ENCODE assay signal across 27 cellular contexts in the genomic region with DNA sequence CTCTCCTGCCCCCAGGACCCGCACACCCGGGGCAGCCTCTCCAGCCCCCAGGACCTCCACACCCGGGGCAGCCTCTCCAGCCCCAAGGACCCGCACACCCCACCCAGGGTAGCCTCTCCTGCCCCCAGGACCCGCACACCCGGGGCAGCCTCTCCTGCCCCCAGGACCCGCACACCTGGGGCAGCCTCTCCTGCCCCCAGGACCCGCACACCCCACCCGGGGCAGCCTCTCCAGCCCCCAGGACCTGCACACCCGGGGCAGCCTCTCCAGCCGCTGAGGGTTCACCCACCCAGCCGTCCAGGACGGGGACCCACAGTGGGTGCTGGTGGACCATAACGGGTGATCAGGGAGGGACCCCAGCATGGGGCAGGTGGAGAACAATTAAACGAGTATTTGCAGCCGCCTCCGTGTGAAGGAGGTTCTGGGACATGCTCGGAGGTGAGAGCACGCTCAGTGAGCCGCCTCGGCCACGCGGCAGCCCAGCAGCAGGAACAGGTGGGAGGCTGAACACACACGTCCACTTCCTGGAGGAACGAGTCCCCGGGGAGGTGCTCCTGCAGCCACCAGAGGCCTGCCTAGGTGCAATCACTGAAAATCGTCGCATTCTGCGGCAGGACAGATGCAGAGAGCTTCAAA.
DNase-seq lines count a peak whose midpoint lies in the region; ATAC-seq and TF ChIP-seq lines count a peak whose summit lies in the region.
"Had no signal": no experiment of that assay in that cellular context is flagged by ENCODE, and none has a peak within 500 bp of the region (broad histone marks: within the 10 kb centered on the region; RNA-seq: fewer than 3 reads in every experiment).

No MANE protein-coding gene starts in this region.

- no peak overlapping the region for H3K27ac Mint-ChIP-seq in CD14-positive monocyte
- no peak overlapping the region for H3K27ac Mint-ChIP-seq in WTC11
- H3K27ac Mint-ChIP-seq: type B pancreatic cell had no signal

- no peak overlapping the region for H3K18ac ChIP-seq in mesenchymal stem cell (ENCODE audit: low read depth in 1 of 2, low read length in 2 of 2)

- no peaks in the 10 kb centered on the region for H3K4me1 Mint-ChIP-seq in CD14-positive monocyte
- no peaks in the 10 kb centered on the region for H3K4me1 Mint-ChIP-seq in WTC11

- H3K36me3 ChIP-seq in mesenchymal stem cell (ENCODE audit: control insufficient read depth in 1 of 2, insufficient read depth in 2 of 2, low read depth in 1 of 2, low read length in 2 of 2) (peaks cover 0 to 6% of the 10 kb centered on the region in 2 experiments), colonic mucosa (no peaks in the 10 kb centered on the region)
- H3K36me3 ChIP-seq: HAP-1 had no signal

- no peak overlapping the region for H2BK120ac ChIP-seq in mesenchymal stem cell (ENCODE audit: low read depth, low read length)

- H3K27me3 ChIP-seq in mesenchymal stem cell (ENCODE audit: control insufficient read depth in 1 of 2, insufficient read depth in 1 of 2, low read length in 2 of 2) (peaks cover 21 to 44% of the 10 kb centered on the region in 2 experiments), colonic mucosa (no peaks in the 10 kb centered on the region)

- H3K27me3 Mint-ChIP-seq in CD14-positive monocyte (ENCODE audit: low read depth in 3 of 3), result peaks cover 0 to 2% (median 0%) of the 10 kb centered on the region in 3 donors
- no peaks in the 10 kb centered on the region; the same call in 1 of the 2 replicates for H3K27me3 Mint-ChIP-seq in WTC11 (ENCODE audit: low read depth)

- no peak overlapping the region for H2BK12ac ChIP-seq in mesenchymal stem cell (ENCODE audit: low read length in 2 of 2)

- no peak overlapping the region for H4K8ac ChIP-seq in mesenchymal stem cell (ENCODE audit: low read length)

- DNase-seq in activated CD8-positive, alpha-beta memory T cell treated with anti-CD3 and anti-CD28 coated beads, Interleukin-2, amount 50 U/mL, for 4 hours, result peak; percentile 6
- no peak for DNase-seq in activated CD8-positive, alpha-beta memory T cell treated with anti-CD3 and anti-CD28 coated beads, Interleukin-2, amount 50 U/mL, for 48 hours
- DNase-seq in CD14-positive monocyte (ENCODE audit: low spot score) (peak; percentile 43), WTC11 (ENCODE audit: low spot score) (peak; percentile 3), mesenchymal stem cell (no peak), colonic mucosa (no peak), SHP77 treated with DMSO at 0.1 percent for 48 hours (lab: John Stamatoyannopoulos, UW) (no peak)
- DNase-seq: activated CD4-positive, alpha-beta T cell treated with anti-CD3 and anti-CD28 coated beads for 48 hours; activated T-cell treated with anti-CD3 and anti-CD28 coated beads, Interleukin-2, amount 50 U/mL, for 48 hours; amniotic stem cell; DMS79 treated with DMSO at 0.1 percent for 48 hours; foreskin melanocyte; GF-D8; NCI-H1105; NCI-H187 treated with DMSO at 0.1 percent for 48 hours; NCI-H2227 treated with DMSO at 0.1 percent for 48 hours; NCI-H526 treated with DMSO at 0.1 percent for 48 hours; occipital lobe; small intestine; stimulated activated CD4-positive, alpha-beta T cell treated with anti-CD3 and anti-CD28 coated beads, Interleukin-1b, Interleukin-23, amount 100 ng/mL, for 48 hours; stimulated activated CD8-positive, alpha-beta memory T cell treated with anti-CD3 and anti-CD28 coated beads, Interleukin-4, amount 100 ng/mL, for 48 hours had no signal

- H3K4me2 ChIP-seq in mesenchymal stem cell (ENCODE audit: low read length, poor library complexity, severe bottlenecking), result peak overlapping the region; percentile 22

- no peaks in the 10 kb centered on the region for H3K9me3 ChIP-seq in mesenchymal stem cell (ENCODE audit: control insufficient read depth, low read length)
- no peaks in the 10 kb centered on the region for H3K9me3 ChIP-seq in colonic mucosa
- H3K9me3 ChIP-seq: HAP-1 had no signal

- peaks cover 0 to 16% (median 2%) of the 10 kb centered on the region in 7 donors for H3K9me3 Mint-ChIP-seq in CD14-positive monocyte
- peaks cover 5% of the 10 kb centered on the region; the same call in 1 of the 2 replicates for H3K9me3 Mint-ChIP-seq in WTC11
- H3K9me3 Mint-ChIP-seq: type B pancreatic cell had no signal

- no peak overlapping the region for H3K9ac ChIP-seq in mesenchymal stem cell (ENCODE audit: low read length)
- no peak overlapping the region for H3K9ac ChIP-seq in colonic mucosa (ENCODE audit: low read depth in 2 of 2, low read length in 2 of 2)

- H3K14ac ChIP-seq in mesenchymal stem cell (ENCODE audit: low read length in 2 of 2), result no peak overlapping the region

- intact Hi-C loops in CD14-positive monocyte (cut with micrococcal nuclease) (no loop called here), colonic mucosa (cut with DNase I) (no loop called here)

- H3K36me3 Mint-ChIP-seq in CD14-positive monocyte (no peaks in the 10 kb centered on the region), WTC11 (no peaks in the 10 kb centered on the region)
- H3K36me3 Mint-ChIP-seq: type B pancreatic cell had no signal

- 85% methylated on average over 29 of the region's 29 CpGs for WGBS in mesenchymal stem cell

- POLR2A ChIA-PET in WTC11 (lab: Charles Lee), result no interaction called here

- no peak overlapping the region for H2BK15ac ChIP-seq in mesenchymal stem cell (ENCODE audit: low read depth, poor library complexity, severe bottlenecking)

- H2AFZ ChIP-seq in mesenchymal stem cell (ENCODE audit: low read depth, low read length), result no peak overlapping the region

- CTCF ChIA-PET in WTC11 (lab: Charles Lee), result no interaction called here

- no peak overlapping the region for H2AK5ac ChIP-seq in mesenchymal stem cell (ENCODE audit: low read length, severe bottlenecking)

- H3K4me1 ChIP-seq in mesenchymal stem cell (ENCODE audit: control insufficient read depth, insufficient read depth, low read depth, low read length), result peaks cover 10% of the 10 kb centered on the region
- H3K4me1 ChIP-seq in colonic mucosa, result no peaks in the 10 kb centered on the region
- H3K4me1 ChIP-seq: HAP-1 had no signal

- TF ChIP-seq CTCF in CD14-positive monocyte (IDR thresholded peaks at IDR 0.05), result no peak
- no peak for TF ChIP-seq CTCF in WTC11 (IDR thresholded peaks at IDR 0.05)
- TF ChIP-seq CTCF in colonic mucosa (IDR thresholded peaks at IDR 0.05), result no peak

- H3K4me3 ChIP-seq in mesenchymal stem cell (ENCODE audit: insufficient read depth in 1 of 2, low read depth in 1 of 2, low read length in 2 of 2) (no peak overlapping the region), colonic mucosa (no peak overlapping the region)
- H3K4me3 ChIP-seq: HAP-1, K562, SK-N-MC had no signal

- no peak overlapping the region for H4K91ac ChIP-seq in mesenchymal stem cell (ENCODE audit: low read length)

- no peak overlapping the region for H2BK5ac ChIP-seq in mesenchymal stem cell (ENCODE audit: low read depth, low read length, poor library complexity, severe bottlenecking)

- H3K4me3 Mint-ChIP-seq in CD14-positive monocyte, result no peak overlapping the region
- H3K4me3 Mint-ChIP-seq in WTC11, result no peak overlapping the region
- H3K4me3 Mint-ChIP-seq: type B pancreatic cell had no signal

- no peaks in the 10 kb centered on the region for H3K79me1 ChIP-seq in mesenchymal stem cell (replicated peaks; ENCODE audit: low read length, poor library complexity, severe bottlenecking)

- H3K27ac ChIP-seq in mesenchymal stem cell (ENCODE audit: low read length, poor library complexity, severe bottlenecking), result no peak overlapping the region
- no peak overlapping the region for H3K27ac ChIP-seq in colonic mucosa
- H3K27ac ChIP-seq: SK-N-MC had no signal

- ATAC-seq in WTC11 (no peak), HG03571 (IDR thresholded peaks at IDR 0.05; ENCODE audit: unreplicated experiment) (no peak)
- ATAC-seq: esophagus mucosa, K562 had no signal

- no peak overlapping the region for H3K23ac ChIP-seq in mesenchymal stem cell (ENCODE audit: low read length in 2 of 2)

- H3K4ac ChIP-seq in mesenchymal stem cell (ENCODE audit: low read depth in 1 of 2, low read length in 2 of 2), result no peak overlapping the region

TF ChIP-seq in WTC11, 78 proteins besides CTCF, POLR2A, EP300 and RAD21:
- TF ChIP-seq NR2C2 (CRISPR knock-in tag; IDR thresholded peaks at IDR 0.05), result peak; percentile 21; the same call in 1 of the 2 replicates
- no peak for TF ChIP-seq MXD4 (CRISPR knock-in tag; IDR thresholded peaks at IDR 0.05; ENCODE audit: borderline replicate concordance)
- no peak for TF ChIP-seq ZNF219 (CRISPR knock-in tag; IDR thresholded peaks at IDR 0.05; ENCODE audit: borderline replicate concordance)
- no peak for TF ChIP-seq ETV6 (CRISPR knock-in tag; IDR thresholded peaks at IDR 0.05)
- no peak for TF ChIP-seq ZNF416 (CRISPR knock-in tag; IDR thresholded peaks at IDR 0.05)

Comparison
In these comparisons a context has a peak if more than half of its experiments do, and no peak if none do; other contexts are left out.
1. DNase-seq: peak in activated CD8-positive, alpha-beta memory T cell treated with anti-CD3 and anti-CD28 coated beads, Interleukin-2, amount 50 U/mL, for 4 hours (single experiment), CD14-positive monocyte (single experiment) and WTC11 (single experiment); none in activated CD8-positive, alpha-beta memory T cell treated with anti-CD3 and anti-CD28 coated beads, Interleukin-2, amount 50 U/mL, for 48 hours (single experiment), mesenchymal stem cell (single experiment), colonic mucosa (single experiment) and SHP77 treated with DMSO at 0.1 percent for 48 hours (single experiment).